Comparison of ENCODE assay signal across 14 cellular contexts in the genomic region with DNA sequence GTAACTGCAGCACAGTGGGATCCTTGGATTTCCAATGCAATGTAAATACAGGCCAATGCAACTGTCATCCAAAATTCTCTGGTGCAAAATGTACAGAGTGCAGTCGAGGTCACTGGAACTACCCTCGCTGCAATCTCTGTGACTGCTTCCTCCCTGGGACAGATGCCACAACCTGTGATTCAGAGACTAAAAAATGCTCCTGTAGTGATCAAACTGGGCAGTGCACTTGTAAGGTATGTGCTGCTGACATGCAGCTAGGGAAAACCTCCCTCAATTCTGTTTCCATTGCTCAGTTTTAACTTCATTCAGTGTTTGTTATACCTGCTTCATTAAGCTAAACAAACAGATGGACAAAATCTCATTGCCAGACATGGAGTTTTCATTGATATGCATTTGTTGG.
DNase-seq lines count a peak whose midpoint lies in the region; ATAC-seq and TF ChIP-seq lines count a peak whose summit lies in the region.
"Had no signal": no experiment of that assay in that cellular context is flagged by ENCODE, and none has a peak within 500 bp of the region (broad histone marks: within the 10 kb centered on the region; RNA-seq: fewer than 3 reads in every experiment).

No MANE protein-coding gene starts in this region.

- CTCF ChIA-PET in BJ (lab: Yijun Ruan, JAX) (no interaction called here), IMR-90 (lab: Yijun Ruan, JAX) (interaction anchor here (0.7 to 1.0 kb wide), 2 partner anchors 15 to 285 kb away, joined by 4 read pairs; no protein-coding TSS in a partner anchor)

- no peak overlapping the region for H3K4ac ChIP-seq in IMR-90 (ENCODE audit: low read depth, low read length)

- H3K23ac ChIP-seq in IMR-90 (ENCODE audit: low read depth, low read length): no peak overlapping the region

- in situ Hi-C loops in IMR-90 (cut with MboI; ENCODE audit: low sequenced_read_pairs): no loop called here

- H2AK5ac ChIP-seq in IMR-90 (ENCODE audit: low read depth, low read length): no peak overlapping the region

- no peak overlapping the region for H2AK9ac ChIP-seq in IMR-90 (replicated peaks; ENCODE audit: low read depth, low read length, poor library complexity)

- no CpG with 5 or more reads among the region's 2 CpGs for WGBS in IMR-90 (ENCODE audit: extremely low coverage in 2 of 2, insufficient read length in 1 of 2), 2 experiments
- 22% methylated on average over 2 of the region's 2 CpGs for WGBS in prostate gland

- no peak overlapping the region for H3K4me3 ChIP-seq in BJ (ENCODE audit: low read depth, low read length)
- H3K4me3 ChIP-seq in IMR-90 (ENCODE audit: insufficient read depth, low read depth, low read length): no peak overlapping the region
- H3K4me3 ChIP-seq in choroid plexus epithelial cell (ENCODE audit: low read depth, low read length): no peak overlapping the region
- H3K4me3 ChIP-seq in prostate gland: no peak overlapping the region
- H3K4me3 ChIP-seq: colonic mucosa had no signal

- H3K27me3 ChIP-seq in BJ (ENCODE audit: control insufficient read depth, insufficient read depth, low read length) (no peaks in the 10 kb centered on the region), IMR-90 (ENCODE audit: control insufficient read depth, insufficient read depth, low read length) (no peaks in the 10 kb centered on the region), prostate gland (replicated peaks; ENCODE audit: insufficient read depth) (no peaks in the 10 kb centered on the region)
- H3K27me3 ChIP-seq: colonic mucosa had no signal

- H2BK15ac ChIP-seq in IMR-90 (ENCODE audit: low read depth, low read length): no peak overlapping the region

- TF ChIP-seq POLR2A in IMR-90 (IDR thresholded peaks at IDR 0.05; ENCODE audit: low read depth, low read length) (no peak), prostate gland (IDR thresholded peaks at IDR 0.05) (no peak)

- POLR2A ChIA-PET in BJ (lab: Charles Lee) (interaction anchor here (0.7 kb wide), 1 partner anchor 796 kb away, joined by 3 read pairs; no protein-coding TSS in a partner anchor), IMR-90 (lab: Charles Lee; ENCODE audit: unreplicated experiment) (no interaction called here)

- no peak overlapping the region for H3K18ac ChIP-seq in IMR-90 (ENCODE audit: low read depth, low read length)

- no peak overlapping the region for H3K9ac ChIP-seq in IMR-90 (ENCODE audit: low read depth, low read length)

- no peak overlapping the region for H2BK5ac ChIP-seq in IMR-90 (ENCODE audit: low read depth, low read length, poor library complexity, severe bottlenecking)

- TF ChIP-seq CTCF in BJ (IDR thresholded peaks at IDR 0.05; ENCODE audit: insufficient read depth, low read depth, low read length): no peak
- TF ChIP-seq CTCF in IMR-90 (conservative IDR thresholded peaks at IDR 0.05; ENCODE audit: low read depth, low read length): no peak
- TF ChIP-seq CTCF in choroid plexus epithelial cell (conservative IDR thresholded peaks at IDR 0.05; ENCODE audit: low read depth, low read length): no peak
- TF ChIP-seq CTCF in prostate gland (IDR thresholded peaks at IDR 0.05): no peak

- H4K91ac ChIP-seq in IMR-90 (ENCODE audit: insufficient read depth, low read depth, low read length): no peak overlapping the region

- ATAC-seq in IMR-90 (ENCODE audit: low read depth): peak; percentile 98
- ATAC-seq in left colon: peak; percentile 40
- ATAC-seq in HG02840 (IDR thresholded peaks at IDR 0.05; ENCODE audit: low FRiP score, unreplicated experiment): no peak
- no peak for ATAC-seq in HG03095 (IDR thresholded peaks at IDR 0.05; ENCODE audit: unreplicated experiment)
- ATAC-seq in GM18907 (IDR thresholded peaks at IDR 0.05; ENCODE audit: unreplicated experiment): no peak
- ATAC-seq: naive thymus-derived CD4-positive, alpha-beta T cell had no signal

- H2BK20ac ChIP-seq in IMR-90 (ENCODE audit: low read depth, low read length): no peak overlapping the region

- no peak overlapping the region for H4K5ac ChIP-seq in IMR-90 (ENCODE audit: low read depth, low read length)

- H3K14ac ChIP-seq in IMR-90 (replicated peaks; ENCODE audit: low read depth, low read length): no peak overlapping the region

- H3K56ac ChIP-seq in IMR-90 (ENCODE audit: extremely low read depth, insufficient read depth, low read length): no peak overlapping the region

- no peaks in the 10 kb centered on the region for H4K20me1 ChIP-seq in IMR-90 (ENCODE audit: insufficient read depth, low read length)

- no TSS peak for BruUV-seq in IMR-90 (replicated peaks; lab: Mats Ljungman, UMichigan)

- intact Hi-C loops in IMR-90 (cut with micrococcal nuclease) (no loop called here), left colon (cut with DNase I, micrococcal nuclease) (no loop called here), prostate gland (cut with DNase I) (no loop called here)

- no peak overlapping the region for H4K8ac ChIP-seq in IMR-90 (ENCODE audit: low read depth in 2 of 2, low read length in 2 of 2)

- H3K27ac ChIP-seq in IMR-90 (ENCODE audit: insufficient read depth, low read length) (no peak overlapping the region), prostate gland (no peak overlapping the region)
- H3K27ac ChIP-seq: colonic mucosa, VCaP had no signal

- H3K9me3 ChIP-seq in IMR-90 (ENCODE audit: control insufficient read depth, insufficient read depth, low read length) (no peaks in the 10 kb centered on the region), prostate gland (no peaks in the 10 kb centered on the region)
- H3K9me3 ChIP-seq: colonic mucosa had no signal

- H3K79me1 ChIP-seq in IMR-90 (ENCODE audit: low read depth in 1 of 2, low read length in 2 of 2): no peaks in the 10 kb centered on the region

- H3K4me1 ChIP-seq in IMR-90 (ENCODE audit: control insufficient read depth, insufficient read depth, low read length): peaks cover 2% of the 10 kb centered on the region; the same call in 1 of the 2 replicates
- no peaks in the 10 kb centered on the region for H3K4me1 ChIP-seq in prostate gland (replicated peaks)
- H3K4me1 ChIP-seq: colonic mucosa had no signal

- TF ChIP-seq RAD21 in IMR-90 (IDR thresholded peaks at IDR 0.05; ENCODE audit: low read length): no peak

- H3K36me3 ChIP-seq in BJ (ENCODE audit: control insufficient read depth, insufficient read depth, low read length): no peaks in the 10 kb centered on the region
- no peaks in the 10 kb centered on the region for H3K36me3 ChIP-seq in IMR-90 (ENCODE audit: control insufficient read depth, insufficient read depth, low read length)
- no peaks in the 10 kb centered on the region for H3K36me3 ChIP-seq in prostate gland
- H3K36me3 ChIP-seq: colonic mucosa had no signal

- no peaks in the 10 kb centered on the region for H3K9me1 ChIP-seq in IMR-90 (ENCODE audit: insufficient read depth, low read length)

- no peak overlapping the region for H2BK120ac ChIP-seq in IMR-90 (ENCODE audit: low read depth, low read length)

- H2AFZ ChIP-seq in IMR-90 (replicated peaks; ENCODE audit: low read length, poor library complexity): no peak overlapping the region

- peak overlapping the region; percentile 6 for H3K4me2 ChIP-seq in IMR-90 (ENCODE audit: low read depth, low read length)

- DNase-seq in BJ (ENCODE audit: low read depth) (peak; percentile 25), IMR-90 (peak; percentile 78), choroid plexus epithelial cell (ENCODE audit: low read depth) (peak; percentile 67), left colon (no peak), prostate gland (ENCODE audit: low spot score) (no peak)
- DNase-seq: colonic mucosa; naive thymus-derived CD4-positive, alpha-beta T cell; NCI-H2029; RPMI8226; stimulated activated CD4-positive, alpha-beta T cell treated with anti-CD3 and anti-CD28 coated beads, Interleukin-1b, Interleukin-23, amount 100 ng/mL, for 48 hours had no signal

- dilution Hi-C loops in IMR-90 (cut with HindIII; ENCODE audit: low sequenced_read_pairs, unreplicated experiment): no loop called here

TF ChIP-seq in IMR-90, 13 proteins besides CTCF, POLR2A, EP300 and RAD21:
- TF ChIP-seq CHD1 (IDR thresholded peaks at IDR 0.05; ENCODE audit: low read depth, low read length) (no peak), FOS (IDR thresholded peaks at IDR 0.05; ENCODE audit: low read depth, low read length) (no peak), CEBPB (IDR thresholded peaks at IDR 0.05; ENCODE audit: low read depth, low read length) (peak; percentile 47; the same call in 1 of the 2 replicates), MAFK (IDR thresholded peaks at IDR 0.05; ENCODE audit: low read depth, low read length) (no peak), NFE2L2 (IDR thresholded peaks at IDR 0.05; ENCODE audit: low read depth, low read length) (no peak), SMC3 (IDR thresholded peaks at IDR 0.05; ENCODE audit: low read depth, low read length) (no peak)
- TF ChIP-seq, protein P1, sequence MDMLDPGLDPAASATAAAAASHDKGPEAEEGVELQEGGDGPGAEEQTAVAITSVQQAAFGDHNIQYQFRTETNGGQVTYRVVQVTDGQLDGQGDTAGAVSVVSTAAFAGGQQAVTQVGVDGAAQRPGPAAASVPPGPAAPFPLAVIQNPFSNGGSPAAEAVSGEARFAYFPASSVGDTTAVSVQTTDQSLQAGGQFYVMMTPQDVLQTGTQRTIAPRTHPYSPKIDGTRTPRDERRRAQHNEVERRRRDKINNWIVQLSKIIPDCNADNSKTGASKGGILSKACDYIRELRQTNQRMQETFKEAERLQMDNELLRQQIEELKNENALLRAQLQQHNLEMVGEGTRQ (IDR thresholded peaks at IDR 0.05; ENCODE audit: low read depth, low read length): no peak
- TF ChIP-seq, protein P2, sequence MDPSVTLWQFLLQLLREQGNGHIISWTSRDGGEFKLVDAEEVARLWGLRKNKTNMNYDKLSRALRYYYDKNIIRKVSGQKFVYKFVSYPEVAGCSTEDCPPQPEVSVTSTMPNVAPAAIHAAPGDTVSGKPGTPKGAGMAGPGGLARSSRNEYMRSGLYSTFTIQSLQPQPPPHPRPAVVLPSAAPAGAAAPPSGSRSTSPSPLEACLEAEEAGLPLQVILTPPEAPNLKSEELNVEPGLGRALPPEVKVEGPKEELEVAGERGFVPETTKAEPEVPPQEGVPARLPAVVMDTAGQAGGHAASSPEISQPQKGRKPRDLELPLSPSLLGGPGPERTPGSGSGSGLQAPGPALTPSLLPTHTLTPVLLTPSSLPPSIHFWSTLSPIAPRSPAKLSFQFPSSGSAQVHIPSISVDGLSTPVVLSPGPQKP (IDR thresholded peaks at IDR 0.05; ENCODE audit: borderline replicate concordance, low read depth, low read length): no peak

Comparison
In these comparisons a context has a peak if more than half of its experiments do, and no peak if none do; other contexts are left out.
1. DNase-seq: peak in BJ (single experiment), IMR-90 (single experiment) and choroid plexus epithelial cell (single experiment); none in left colon (0 of 2) and prostate gland (single experiment).
2. ATAC-seq: peak in IMR-90 (single experiment) and left colon (single experiment); none in HG02840 (single experiment), HG03095 (single experiment) and GM18907 (single experiment).